In the genomic region with DNA sequence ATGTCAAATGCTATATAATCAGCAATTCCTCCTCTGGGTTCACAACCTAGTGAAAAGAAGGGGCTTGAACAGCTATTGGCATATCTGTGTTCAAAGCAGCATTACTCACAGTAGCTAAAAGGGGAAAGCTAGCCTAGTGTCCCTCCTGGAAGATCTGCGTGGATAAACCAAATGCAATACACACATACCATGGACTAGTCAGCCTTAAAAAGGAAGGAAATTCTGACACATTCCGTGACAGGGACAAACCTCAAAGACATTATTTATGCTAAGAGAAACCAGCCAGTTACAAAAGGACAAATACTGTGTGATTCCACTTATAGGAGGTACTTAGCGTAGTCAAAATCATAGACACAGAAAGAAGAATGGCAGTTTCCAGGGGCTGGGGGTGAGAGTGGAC, we compare ENCODE assay signal across 13 cellular contexts.
A peak's percentile ranks its signal among the peaks of the same experiment; 100 is the strongest.
DNase-seq lines count a peak whose midpoint lies in the region; ATAC-seq and TF ChIP-seq lines count a peak whose summit lies in the region.
"Had no signal": no experiment of that assay in that cellular context is flagged by ENCODE, and none has a peak within 500 bp of the region (broad histone marks: within the 10 kb centered on the region; RNA-seq: fewer than 3 reads in every experiment).

No MANE protein-coding gene starts in this region.

- no peak overlapping the region for H2AK9ac ChIP-seq in IMR-90 (replicated peaks; ENCODE audit: low read depth, low read length, poor library complexity)

- H3K4me2 ChIP-seq in IMR-90 (ENCODE audit: low read depth, low read length), result peak overlapping the region; percentile 41; the same call in 1 of the 2 replicates

- H3K9ac ChIP-seq in IMR-90 (ENCODE audit: low read depth, low read length), result no peak overlapping the region
- peak overlapping the region; percentile 4 for H3K9ac ChIP-seq in muscle layer of colon (ENCODE audit: low read length)

- H3K4me3 ChIP-seq in IMR-90 (ENCODE audit: insufficient read depth, low read depth, low read length) (no peak overlapping the region), muscle layer of colon (ENCODE audit: low read depth in 1 of 2, low read length in 2 of 2) (no peak overlapping the region), ascending aorta (no peak overlapping the region)
- H3K4me3 ChIP-seq: SK-N-MC had no signal

- H4K91ac ChIP-seq in IMR-90 (ENCODE audit: insufficient read depth, low read depth, low read length), result no peak overlapping the region

- H3K18ac ChIP-seq in IMR-90 (ENCODE audit: low read depth, low read length), result no peak overlapping the region

- peaks cover 11% of the 10 kb centered on the region for H3K9me1 ChIP-seq in IMR-90 (ENCODE audit: insufficient read depth, low read length)

- no peak overlapping the region for H2BK5ac ChIP-seq in IMR-90 (ENCODE audit: low read depth, low read length, poor library complexity, severe bottlenecking)

- H3K27me3 ChIP-seq in IMR-90 (ENCODE audit: control insufficient read depth, insufficient read depth, low read length) (no peaks in the 10 kb centered on the region), muscle layer of colon (ENCODE audit: control insufficient read depth in 1 of 2, insufficient read depth in 2 of 2, low read length in 2 of 2) (no peaks in the 10 kb centered on the region), ascending aorta (no peaks in the 10 kb centered on the region)

- H2BK120ac ChIP-seq in IMR-90 (ENCODE audit: low read depth, low read length), result no peak overlapping the region

- H3K56ac ChIP-seq in IMR-90 (ENCODE audit: extremely low read depth, insufficient read depth, low read length), result no peak overlapping the region

- ATAC-seq in IMR-90 (ENCODE audit: low read depth) (peak; percentile 63), HG03095 (IDR thresholded peaks at IDR 0.05; ENCODE audit: unreplicated experiment) (no peak)
- ATAC-seq in activated naive CD8-positive, alpha-beta T cell treated with anti-CD3 and anti-CD28 coated beads, Interleukin-2, amount 50 U/mL, for 24 hours, result peak; percentile 47
- ATAC-seq: activated CD8-positive, alpha-beta T cell treated with anti-CD3 and anti-CD28 coated beads for 36 hours had no signal

- H4K5ac ChIP-seq in IMR-90 (ENCODE audit: low read depth, low read length), result no peak overlapping the region

- no peak overlapping the region for H3K27ac Mint-ChIP-seq in activated naive CD8-positive, alpha-beta T cell treated with anti-CD3 and anti-CD28 coated beads, Interleukin-2, amount 50 U/mL, for 24 hours
- H3K27ac Mint-ChIP-seq: activated CD8-positive, alpha-beta T cell treated with anti-CD3 and anti-CD28 coated beads for 36 hours; endodermal cell; mesothelial cell of epicardium had no signal

- in situ Hi-C loops in IMR-90 (cut with MboI; ENCODE audit: low sequenced_read_pairs) (no loop called here), GM13977 (cut with MboI; ENCODE audit: low pct_unique_long_range_greater_than_20kb, low sequenced_read_pairs, unreplicated experiment) (no loop called here)

- H3K4me1 ChIP-seq in IMR-90 (ENCODE audit: control insufficient read depth, insufficient read depth, low read length), result peaks cover 8% of the 10 kb centered on the region
- peaks cover 80% of the 10 kb centered on the region for H3K4me1 ChIP-seq in muscle layer of colon (ENCODE audit: insufficient read depth, low read length)
- peaks cover 0 to 32% of the 10 kb centered on the region in 2 donors for H3K4me1 ChIP-seq in ascending aorta

- H3K9me3 ChIP-seq in IMR-90 (ENCODE audit: control insufficient read depth, insufficient read depth, low read length) (no peaks in the 10 kb centered on the region), muscle layer of colon (ENCODE audit: low read length) (no peaks in the 10 kb centered on the region), ascending aorta (no peaks in the 10 kb centered on the region)

- no peak overlapping the region for H3K4me3 Mint-ChIP-seq in activated naive CD8-positive, alpha-beta T cell treated with anti-CD3 and anti-CD28 coated beads, Interleukin-2, amount 50 U/mL, for 24 hours
- H3K4me3 Mint-ChIP-seq: activated CD8-positive, alpha-beta T cell treated with anti-CD3 and anti-CD28 coated beads for 36 hours; endodermal cell; mesothelial cell of epicardium had no signal

- H3K79me1 ChIP-seq in IMR-90 (ENCODE audit: low read depth in 1 of 2, low read length in 2 of 2), result peaks cover 8 to 50% of the 10 kb centered on the region in 2 experiments; a peak in 3 of 4 replicates

- DNase-seq in CD1c-positive myeloid dendritic cell (ENCODE audit: extremely low spot score), result peak; percentile 89
- peak; percentile 49 for DNase-seq in IMR-90
- no peak for DNase-seq in activated naive CD8-positive, alpha-beta T cell treated with anti-CD3 and anti-CD28 coated beads, Interleukin-2, amount 50 U/mL, for 24 hours
- no peak for DNase-seq in ascending aorta (ENCODE audit: low spot score in 2 of 2)
- DNase-seq in NCI-H1930 (lab: John Stamatoyannopoulos, UW), result no peak
- DNase-seq in GM13977 (ENCODE audit: low spot score), result no peak
- DNase-seq: activated CD8-positive, alpha-beta T cell treated with anti-CD3 and anti-CD28 coated beads for 36 hours; endodermal cell; NCI-H774 had no signal

- no peak overlapping the region for H2AK5ac ChIP-seq in IMR-90 (ENCODE audit: low read depth, low read length)

- H2BK20ac ChIP-seq in IMR-90 (ENCODE audit: low read depth, low read length), result no peak overlapping the region

- peaks cover 57% of the 10 kb centered on the region for H3K4me1 Mint-ChIP-seq in activated naive CD8-positive, alpha-beta T cell treated with anti-CD3 and anti-CD28 coated beads, Interleukin-2, amount 50 U/mL, for 24 hours

- H3K27me3 Mint-ChIP-seq in activated naive CD8-positive, alpha-beta T cell treated with anti-CD3 and anti-CD28 coated beads, Interleukin-2, amount 50 U/mL, for 24 hours, result no peaks in the 10 kb centered on the region
- H3K27me3 Mint-ChIP-seq: activated CD8-positive, alpha-beta T cell treated with anti-CD3 and anti-CD28 coated beads for 36 hours had no signal

- no peaks in the 10 kb centered on the region for H3K36me3 ChIP-seq in IMR-90 (ENCODE audit: control insufficient read depth, insufficient read depth, low read length)
- no peaks in the 10 kb centered on the region for H3K36me3 ChIP-seq in muscle layer of colon (ENCODE audit: insufficient read depth, low read length)
- no peaks in the 10 kb centered on the region for H3K36me3 ChIP-seq in ascending aorta

- TF ChIP-seq RAD21 in IMR-90 (IDR thresholded peaks at IDR 0.05; ENCODE audit: low read length), result no peak

- peaks cover 49% of the 10 kb centered on the region for H4K20me1 ChIP-seq in IMR-90 (ENCODE audit: insufficient read depth, low read length)

- no peak overlapping the region for H3K23ac ChIP-seq in IMR-90 (ENCODE audit: low read depth, low read length)

- TF ChIP-seq POLR2A in IMR-90 (IDR thresholded peaks at IDR 0.05; ENCODE audit: low read depth, low read length), result no peak

- no peak overlapping the region for H2BK15ac ChIP-seq in IMR-90 (ENCODE audit: low read depth, low read length)

- intact Hi-C loops in IMR-90 (cut with micrococcal nuclease) (no loop called here), ascending aorta (cut with DNase I) (no loop called here)

- WGBS in IMR-90 (ENCODE audit: extremely low coverage in 2 of 2, insufficient read length in 1 of 2), 2 experiments, result no CpG with 5 or more reads among the region's 3 CpGs

- H3K4ac ChIP-seq in IMR-90 (ENCODE audit: low read depth, low read length), result no peak overlapping the region

- no peak for TF ChIP-seq CTCF in IMR-90 (conservative IDR thresholded peaks at IDR 0.05; ENCODE audit: low read depth, low read length)
- TF ChIP-seq CTCF in ascending aorta (IDR thresholded peaks at IDR 0.05), result no peak
- TF ChIP-seq CTCF in GM13977 (IDR thresholded peaks at IDR 0.05; ENCODE audit: extremely low read depth, insufficient read depth, missing control alignments), result no peak

- CTCF ChIA-PET in IMR-90 (lab: Yijun Ruan, JAX), result interaction anchor here (1.6 kb wide), 1 partner anchor 15 kb away, joined by 4 read pairs; no protein-coding TSS in a partner anchor

- no peak overlapping the region for H2AFZ ChIP-seq in IMR-90 (replicated peaks; ENCODE audit: low read length, poor library complexity)

- POLR2A ChIA-PET in IMR-90 (lab: Charles Lee; ENCODE audit: unreplicated experiment), result interaction anchor here (0.6 kb wide), 1 partner anchor 271 kb away, joined by 3 read pairs; no protein-coding TSS in a partner anchor

- H4K8ac ChIP-seq in IMR-90 (ENCODE audit: low read depth in 2 of 2, low read length in 2 of 2), result no peak overlapping the region

- dilution Hi-C loops in IMR-90 (cut with HindIII; ENCODE audit: low sequenced_read_pairs, unreplicated experiment), result no loop called here

- H3K36me3 Mint-ChIP-seq in activated naive CD8-positive, alpha-beta T cell treated with anti-CD3 and anti-CD28 coated beads, Interleukin-2, amount 50 U/mL, for 24 hours (ENCODE audit: low read depth), result no peaks in the 10 kb centered on the region
- H3K36me3 Mint-ChIP-seq: mesothelial cell of epicardium had no signal

- H3K14ac ChIP-seq in IMR-90 (replicated peaks; ENCODE audit: low read depth, low read length), result no peak overlapping the region

- no TSS peak for BruUV-seq in IMR-90 (replicated peaks; lab: Mats Ljungman, UMichigan)

- no peaks in the 10 kb centered on the region for H3K9me3 Mint-ChIP-seq in activated naive CD8-positive, alpha-beta T cell treated with anti-CD3 and anti-CD28 coated beads, Interleukin-2, amount 50 U/mL, for 24 hours
- H3K9me3 Mint-ChIP-seq: activated CD8-positive, alpha-beta T cell treated with anti-CD3 and anti-CD28 coated beads for 36 hours; endodermal cell; mesothelial cell of epicardium had no signal

- H3K27ac ChIP-seq in IMR-90 (ENCODE audit: insufficient read depth, low read length), result no peak overlapping the region
- peak overlapping the region; percentile 14 for H3K27ac ChIP-seq in muscle layer of colon (ENCODE audit: low read depth, low read length)
- peak overlapping the region in 1 of 2 donors; percentile 11 for H3K27ac ChIP-seq in ascending aorta
- H3K27ac ChIP-seq: SK-N-MC had no signal

TF ChIP-seq in IMR-90, 13 proteins besides CTCF, POLR2A, EP300 and RAD21 (continues in another document):
- TF ChIP-seq NFE2L2 (IDR thresholded peaks at IDR 0.05; ENCODE audit: low read depth, low read length) (no peak), RCOR1 (IDR thresholded peaks at IDR 0.05; ENCODE audit: insufficient replicate concordance, low read length) (no peak), MAZ (IDR thresholded peaks at IDR 0.05; ENCODE audit: borderline replicate concordance, low read depth, low read length) (no peak), MXI1 (IDR thresholded peaks at IDR 0.05; ENCODE audit: borderline replicate concordance, low read depth, low read length) (no peak), RFX5 (IDR thresholded peaks at IDR 0.05; ENCODE audit: low read depth, low read length) (no peak), SMC3 (IDR thresholded peaks at IDR 0.05; ENCODE audit: low read depth, low read length) (no peak), MAFK (IDR thresholded peaks at IDR 0.05; ENCODE audit: low read depth, low read length) (no peak), CEBPB (IDR thresholded peaks at IDR 0.05; ENCODE audit: low read depth, low read length) (no peak)

Comparison
In these comparisons a context has a peak if more than half of its experiments do, and no peak if none do; other contexts are left out.
1. DNase-seq: peak in CD1c-positive myeloid dendritic cell (single experiment) and IMR-90 (single experiment); none in activated naive CD8-positive, alpha-beta T cell treated with anti-CD3 and anti-CD28 coated beads, Interleukin-2, amount 50 U/mL, for 24 hours (single experiment), ascending aorta (0 of 2), NCI-H1930 (0 of 2) and GM13977 (single experiment).